ENCODE assay signal across 1 cellular context in the genomic region with DNA sequence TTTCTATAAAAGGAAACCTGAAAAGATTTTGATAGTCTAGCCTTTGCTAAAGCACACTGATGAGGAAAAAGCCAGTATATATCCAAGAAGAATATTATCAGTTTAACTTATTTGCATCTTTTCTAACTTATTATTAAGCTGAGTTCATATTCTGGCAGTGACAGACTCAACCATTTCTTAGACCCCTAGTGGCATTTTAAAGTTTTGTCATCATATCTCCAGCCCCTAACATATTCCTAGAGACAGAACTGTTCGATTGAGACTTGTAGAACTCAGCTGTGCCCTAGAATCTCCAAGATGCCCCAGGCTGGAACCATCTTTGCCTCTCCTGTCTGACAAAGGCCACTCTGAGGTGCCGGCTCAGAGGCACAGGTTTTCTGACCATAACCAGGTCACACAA.
TF ChIP-seq lines count a peak whose summit lies in the region.

No MANE protein-coding gene starts in this region.

TF ChIP-seq in GM23338, 12 proteins besides CTCF, POLR2A, EP300 and RAD21 (continued from another document):
- no peak for TF ChIP-seq EZH2 (IDR thresholded peaks at IDR 0.05; ENCODE audit: low read depth, unreplicated experiment)
